24 cellular contexts compared by ENCODE assay signal in the genomic region with DNA sequence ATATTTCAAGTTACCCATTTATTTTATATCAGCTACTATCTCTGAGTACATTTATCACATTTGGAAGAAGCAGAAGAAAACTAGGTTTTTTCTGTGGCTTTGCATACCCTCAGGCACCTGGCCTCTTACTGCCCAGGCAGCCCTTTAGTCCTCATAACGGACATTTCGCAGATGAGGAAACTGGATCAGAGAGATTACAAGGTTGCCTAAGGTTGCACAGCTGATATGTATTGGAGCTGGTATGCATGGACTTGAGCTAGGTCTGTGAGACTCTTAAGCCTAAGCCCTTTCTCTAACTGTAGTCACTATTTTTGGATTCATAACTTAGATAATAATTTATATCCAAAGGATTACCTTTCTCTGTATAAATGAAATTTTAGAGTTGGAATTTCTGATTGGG. TPM values are rescaled to one million over a fixed set of nuclear protein-coding genes. Genes with fewer than 3 reads are reported as not detected.
DNase-seq lines count a peak whose midpoint lies in the region; ATAC-seq and TF ChIP-seq lines count a peak whose summit lies in the region.
"Had no signal": no experiment of that assay in that cellular context is flagged by ENCODE, and none has a peak within 500 bp of the region (broad histone marks: within the 10 kb centered on the region; RNA-seq: fewer than 3 reads in every experiment).

No MANE protein-coding gene starts in this region.

- DNase-seq in D341Med (ENCODE audit: low spot score) (peak; percentile 8), HFFc6 (no peak), astrocyte of the cerebellum (ENCODE audit: low read depth) (no peak), foreskin fibroblast (no peak), NCI-H446 treated with DMSO at 0.1 percent for 48 hours (lab: John Stamatoyannopoulos, UW) (no peak)
- DNase-seq: AML-193; Caco-2; CD8-positive, alpha-beta T cell; DMS 273 treated with DMSO at 0.1 percent for 48 hours; DMS79; GF-D8; HCEC 1CT; KBM-7; MG63; NCI-H1105 treated with DMSO at 0.1 percent for 48 hours; NCI-H146; NCI-H1930; NCI-H2107; NCI-H526; SHP77 had no signal

- ATAC-seq in GM18520 (IDR thresholded peaks at IDR 0.05; ENCODE audit: unreplicated experiment) = no peak
- ATAC-seq in HG02610 (IDR thresholded peaks at IDR 0.05; ENCODE audit: unreplicated experiment) = no peak
- ATAC-seq: CD8-positive, alpha-beta T cell; Panc1 had no signal

- peaks cover 3% of the 10 kb centered on the region for H3K27me3 Mint-ChIP-seq in HFFc6 (ENCODE audit: insufficient read depth)

- H3K27ac Mint-ChIP-seq in HFFc6 = no peak overlapping the region
- H3K27ac Mint-ChIP-seq: CD8-positive, alpha-beta T cell had no signal

- in situ Hi-C loops in astrocyte of the cerebellum (cut with HindIII; ENCODE audit: low sequenced_read_pairs) = no loop called here

- H3K9me3 Mint-ChIP-seq in HFFc6 = peaks cover 6% of the 10 kb centered on the region; the same call in 1 of the 2 replicates

- TF ChIP-seq CTCF in HFFc6 (IDR thresholded peaks at IDR 0.05) = no peak
- no peak for TF ChIP-seq CTCF in astrocyte of the cerebellum (IDR thresholded peaks at IDR 0.05; ENCODE audit: low read depth, low read length, missing control alignments)
- no peak for TF ChIP-seq CTCF in foreskin fibroblast (IDR thresholded peaks at IDR 0.05; ENCODE audit: low read depth, low read length)

- H3K4me1 Mint-ChIP-seq in HFFc6 (ENCODE audit: low read depth) = peaks cover 74% of the 10 kb centered on the region

- H3K4me3 ChIP-seq in astrocyte of the cerebellum (ENCODE audit: low read depth, low read length) = peak overlapping the region; percentile 71
- peak overlapping the region; percentile 71 to 95 for H3K4me3 ChIP-seq in foreskin fibroblast (ENCODE audit: low read depth in 1 of 2, low read length in 2 of 2)
- H3K4me3 ChIP-seq: BLaER1 treated with 17β-estradiol and CSF1 and Interleukin-3, amounts not matched to agents 10 nM and 100 nM; MG63 had no signal

- H3K4me3 Mint-ChIP-seq in HFFc6 = peak overlapping the region; percentile 99
- H3K4me3 Mint-ChIP-seq: CD8-positive, alpha-beta T cell had no signal

- H3K36me3 Mint-ChIP-seq in HFFc6 (ENCODE audit: low read depth) = peaks cover 58% of the 10 kb centered on the region
- H3K36me3 Mint-ChIP-seq: CD8-positive, alpha-beta T cell had no signal

RNA-seq across cellular contexts. Expression of gene CNIH3, which starts 4.0 kb away (rescaled TPM):
- 10 to 100 TPM; 18.6 to 32.3 (median 30.5) TPM for total RNA-seq in HFFc6 (2021; fragmentation: NEBNext Ultra II Directional; extraction: Animal tissue kit (Norgen Biotek cat#: 25700))
